ENCODE assay signal across 25 cellular contexts in the genomic region with DNA sequence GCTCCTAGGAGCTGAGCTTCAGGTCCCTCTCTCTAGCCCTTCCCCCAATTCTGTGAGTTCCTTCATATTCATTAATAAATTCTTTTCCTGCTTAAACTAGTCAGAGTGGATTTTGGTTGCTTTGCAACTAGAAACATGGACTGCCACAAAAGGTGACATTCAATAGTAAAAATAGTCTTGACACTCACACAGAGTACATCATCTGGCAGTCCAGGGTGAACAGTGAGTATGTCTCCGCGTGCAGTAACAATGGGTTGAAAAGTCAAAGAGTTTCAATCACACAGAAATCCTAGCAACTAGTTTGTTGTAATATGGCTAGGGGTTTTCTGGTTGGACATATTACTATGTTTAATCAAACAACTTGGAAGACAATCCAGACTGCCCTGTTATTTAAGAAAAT.
"Had no signal": no experiment of that assay in that cellular context is flagged by ENCODE, and none has a peak within 500 bp of the region (broad histone marks: within the 10 kb centered on the region; RNA-seq: fewer than 3 reads in every experiment).

No MANE protein-coding gene starts in this region.

- H3K4me3 ChIP-seq: colonic mucosa, esophagus squamous epithelium, gastrocnemius medialis, hepatocyte, left lung, lower lobe of right lung had no signal

- H3K36me3 ChIP-seq: colonic mucosa, esophagus squamous epithelium, gastrocnemius medialis, left lung, lower lobe of right lung had no signal

- H3K4me1 ChIP-seq: colonic mucosa, esophagus squamous epithelium, gastrocnemius medialis, left lung, lower lobe of right lung had no signal

- H3K9me3 ChIP-seq: colonic mucosa, esophagus squamous epithelium, gastrocnemius medialis, left lung, lower lobe of right lung had no signal

- H3K27ac ChIP-seq: colonic mucosa, epithelial cell of prostate, esophagus squamous epithelium, gastrocnemius medialis, hepatocyte, left lung, lower lobe of right lung had no signal

- H3K27me3 ChIP-seq: colonic mucosa, hepatocyte had no signal

- ATAC-seq: effector memory CD8-positive, alpha-beta T cell; esophagus mucosa; gastrocnemius medialis; left lung; lower lobe of right lung; naive thymus-derived CD4-positive, alpha-beta T cell had no signal

- H3K4me2 ChIP-seq: hepatocyte had no signal

- DNase-seq: colonic mucosa; cortex of kidney; effector CD8-positive, alpha-beta T cell; effector memory CD8-positive, alpha-beta T cell; endodermal cell; erythroblast; esophagus squamous epithelium; foreskin fibroblast; foreskin melanocyte; gastrocnemius medialis; glutamatergic neuron; head of caudate nucleus; hypothalamus; immature natural killer cell; islet precursor cell; kidney; kidney glomerular epithelial cell; left lung; lower lobe of right lung; mesendoderm; midbrain; naive thymus-derived CD4-positive, alpha-beta T cell had no signal

- H2AFZ ChIP-seq: hepatocyte had no signal
